In the genomic region with DNA sequence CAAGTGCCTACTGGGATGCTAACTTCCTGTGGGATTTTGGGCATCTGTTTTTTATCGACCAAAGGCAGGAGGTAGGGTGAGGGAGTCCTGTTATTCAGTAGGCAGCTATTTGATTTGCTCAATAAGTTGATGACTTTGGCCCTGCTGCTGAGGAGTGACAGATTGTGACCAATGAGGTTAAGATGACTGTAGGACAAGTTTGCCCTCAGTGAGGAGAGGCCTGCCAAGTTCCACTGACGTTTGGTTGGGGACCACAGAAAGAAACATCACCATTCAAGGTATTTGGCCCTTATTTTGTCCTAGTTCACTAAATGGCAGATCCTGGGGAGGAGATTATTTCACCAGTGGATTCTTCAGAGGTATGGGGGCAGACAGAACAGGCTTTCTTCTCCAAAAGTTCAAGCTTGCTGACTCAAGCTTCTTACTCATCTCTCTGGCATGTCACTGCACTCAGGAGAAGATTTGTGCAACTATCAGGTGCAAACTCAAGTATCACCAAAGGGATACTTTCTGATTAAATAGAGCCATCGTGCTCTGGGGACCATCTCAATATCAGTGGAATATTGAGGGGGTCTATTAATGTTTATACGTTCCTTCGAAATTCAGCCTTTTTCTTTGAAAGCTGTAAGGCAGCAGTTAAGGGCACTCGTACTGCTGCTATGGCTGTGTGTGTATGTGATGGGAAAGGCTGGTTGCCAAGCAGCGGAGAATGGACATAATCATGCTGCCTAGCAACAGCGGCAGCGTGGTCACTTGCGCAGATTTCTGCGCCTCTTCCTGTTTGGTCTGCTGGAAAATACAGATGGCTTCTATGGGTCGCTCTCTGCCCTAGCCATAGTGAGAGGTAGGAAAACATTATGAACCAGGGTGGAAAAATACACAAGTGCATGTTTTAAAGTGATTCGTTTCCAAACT, we compare ENCODE assay signal across 8 cellular contexts.
DNase-seq lines count a peak whose midpoint lies in the region; ATAC-seq and FAIRE-seq lines count a peak whose summit lies in the region.

No MANE protein-coding gene starts in this region.

- H3K9ac ChIP-seq in HUES64 (ENCODE audit: low read depth, low read length) = peak overlapping the region; percentile 4

- H3K4me3 ChIP-seq in HUES64 (ENCODE audit: low read length) (no peak overlapping the region), small intestine (ENCODE audit: low read depth in 1 of 2, low read length in 2 of 2) (no peak overlapping the region)

- H3K36me3 ChIP-seq in HUES64 (ENCODE audit: insufficient read depth, low read length) (peaks cover 14% of the 10 kb centered on the region), small intestine (ENCODE audit: control insufficient read depth in 2 of 2, insufficient read depth in 2 of 2, low read length in 2 of 2) (no peaks in the 10 kb centered on the region)

- H3K27ac Mint-ChIP-seq in activated naive CD8-positive, alpha-beta T cell treated with anti-CD3 and anti-CD28 coated beads for 36 hours = no peak overlapping the region

- H3K27ac ChIP-seq in HUES64 (ENCODE audit: low read depth, low read length) (no peak overlapping the region), small intestine (ENCODE audit: low read depth in 1 of 2, low read length in 1 of 2) (peak overlapping the region; percentile 47 to 52)

- no peak for FAIRE-seq in small intestine (lab: Jason Lieb, UNC)

- H3K9me3 Mint-ChIP-seq in activated naive CD8-positive, alpha-beta T cell treated with anti-CD3 and anti-CD28 coated beads for 36 hours = no peaks in the 10 kb centered on the region

- H3K4me3 Mint-ChIP-seq in activated naive CD8-positive, alpha-beta T cell treated with anti-CD3 and anti-CD28 coated beads for 36 hours = no peak overlapping the region

- H3K36me3 Mint-ChIP-seq in activated naive CD8-positive, alpha-beta T cell treated with anti-CD3 and anti-CD28 coated beads for 36 hours = no peaks in the 10 kb centered on the region

- no peaks in the 10 kb centered on the region for H3K27me3 ChIP-seq in HUES64 (ENCODE audit: insufficient read depth, low read length)
- no peaks in the 10 kb centered on the region for H3K27me3 ChIP-seq in small intestine (ENCODE audit: control insufficient read depth in 2 of 2, insufficient read depth in 2 of 2, low read length in 2 of 2)

- DNase-seq in amygdala (lab: John Stamatoyannopoulos, UW) = peak in 31 of 56 donors; percentile 7 to 77 (median 46)
- peak; percentile 72 for DNase-seq in left ventricle myocardium superior
- no peak for DNase-seq in small intestine
- no peak for DNase-seq in SHP77 (lab: John Stamatoyannopoulos, UW)
- no peak for DNase-seq in activated naive CD8-positive, alpha-beta T cell treated with anti-CD3 and anti-CD28 coated beads for 36 hours
- no peak for DNase-seq in ureter (ENCODE audit: low spot score)

- intact Hi-C loops in left ventricle myocardium superior (cut with micrococcal nuclease) = loop anchor here (10.0 kb wide), 1 partner anchor 67 kb away; no protein-coding TSS in a partner anchor

- 85% methylated on average over 13 of the region's 13 CpGs for WGBS in HUES64
- 57 to 66% (median 58%) methylated on average over 13 of the region's 13 CpGs for WGBS in small intestine, 3 donors

- peaks cover 55% of the 10 kb centered on the region for H3K4me1 ChIP-seq in HUES64 (ENCODE audit: insufficient read depth, low read length)
- H3K4me1 ChIP-seq in small intestine (ENCODE audit: control insufficient read depth in 2 of 2, insufficient read depth in 1 of 2, low read depth in 1 of 2, low read length in 1 of 2) = peaks cover 15 to 23% of the 10 kb centered on the region in 2 donors

- H3K9me3 ChIP-seq in HUES64 (ENCODE audit: insufficient read depth, low read depth, low read length) = no peaks in the 10 kb centered on the region
- no peaks in the 10 kb centered on the region for H3K9me3 ChIP-seq in small intestine (ENCODE audit: control insufficient read depth, low read depth)

- no peaks in the 10 kb centered on the region for H3K4me1 Mint-ChIP-seq in activated naive CD8-positive, alpha-beta T cell treated with anti-CD3 and anti-CD28 coated beads for 36 hours

- H3K27me3 Mint-ChIP-seq in activated naive CD8-positive, alpha-beta T cell treated with anti-CD3 and anti-CD28 coated beads for 36 hours = no peaks in the 10 kb centered on the region

- ATAC-seq in left ventricle myocardium superior = peak; percentile 73
- ATAC-seq in HG03196 (IDR thresholded peaks at IDR 0.05; ENCODE audit: unreplicated experiment) = no peak

Comparison
In these comparisons a context has a peak if more than half of its experiments do, and no peak if none do; other contexts are left out.
1. DNase-seq: peak in amygdala (31 of 56) and left ventricle myocardium superior (single experiment); none in small intestine (single experiment), SHP77 (0 of 2), activated naive CD8-positive, alpha-beta T cell treated with anti-CD3 and anti-CD28 coated beads for 36 hours (single experiment) and ureter (single experiment).